12 cellular contexts compared by ENCODE assay signal in the genomic region with DNA sequence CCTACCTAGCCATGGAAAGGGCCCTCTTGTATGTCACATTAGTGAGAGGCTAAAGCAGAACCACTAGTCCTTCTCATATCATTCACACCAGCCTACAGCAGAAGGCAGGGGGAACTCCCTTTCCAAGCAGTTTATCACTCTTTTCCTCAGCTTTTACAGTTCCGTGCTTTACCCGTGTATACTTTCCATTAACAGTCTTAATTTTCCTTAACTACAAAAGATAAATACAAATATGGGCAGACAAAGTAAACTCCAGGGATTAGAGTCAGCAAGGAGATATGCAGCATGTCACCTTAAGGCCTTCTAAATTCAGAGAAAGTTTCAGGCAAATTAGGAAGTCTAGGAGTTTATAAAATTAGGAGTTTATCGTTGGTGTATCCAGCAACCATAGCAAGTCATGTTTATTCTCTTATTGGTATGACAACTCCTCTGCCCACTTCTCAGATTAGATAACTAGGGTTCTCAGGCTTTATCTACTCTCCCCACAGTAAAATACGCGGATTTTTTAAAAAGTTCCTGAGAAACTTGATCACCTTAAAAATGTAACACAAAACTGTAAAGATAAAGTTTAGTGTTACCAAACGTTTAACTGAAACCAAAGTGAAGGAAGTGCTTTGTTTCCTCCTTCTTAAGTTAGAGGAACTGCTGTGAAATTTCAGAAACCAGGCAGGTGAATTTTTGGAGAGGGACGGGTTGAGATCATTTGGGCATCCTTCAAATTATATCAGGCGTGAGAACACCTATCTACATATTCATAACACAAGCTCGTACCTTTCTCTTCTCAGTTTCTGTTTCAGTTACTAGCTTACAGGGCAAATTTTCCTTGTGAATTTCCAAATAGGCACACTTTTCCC. TPM values are rescaled to one million over a fixed set of nuclear protein-coding genes. Genes with fewer than 3 reads are reported as not detected.
DNase-seq lines count a peak whose midpoint lies in the region; ATAC-seq and TF ChIP-seq lines count a peak whose summit lies in the region.
"Had no signal": no experiment of that assay in that cellular context is flagged by ENCODE, and none has a peak within 500 bp of the region (broad histone marks: within the 10 kb centered on the region; RNA-seq: fewer than 3 reads in every experiment).

No MANE protein-coding gene starts in this region.

- no peak overlapping the region for H3K27ac Mint-ChIP-seq in activated CD4-positive, alpha-beta T cell treated with anti-CD3 and anti-CD28 coated beads, Interleukin-2, amount 10 ng/mL, durations not matched to agents 24 days and 14 days
- peak overlapping the region in 1 of 2 donors; percentile 47 for H3K27ac Mint-ChIP-seq in stimulated activated naive CD8-positive, alpha-beta T cell treated with anti-CD3 and anti-CD28 coated beads, Interleukin-15, amount 100 ng/mL, for 72 hours
- H3K27ac Mint-ChIP-seq: nephron progenitor cell had no signal

- H3K9me3 ChIP-seq in MM.1S (replicated peaks; ENCODE audit: insufficient read depth, low read length), result no peaks in the 10 kb centered on the region
- H3K9me3 ChIP-seq in thyroid gland, result no peaks in the 10 kb centered on the region

- H3K36me3 Mint-ChIP-seq in activated CD4-positive, alpha-beta T cell treated with anti-CD3 and anti-CD28 coated beads, Interleukin-2, amount 10 ng/mL, durations not matched to agents 24 days and 14 days (ENCODE audit: low read depth), result peaks cover 82% of the 10 kb centered on the region

- no peaks in the 10 kb centered on the region for H3K9me3 Mint-ChIP-seq in activated CD4-positive, alpha-beta T cell treated with anti-CD3 and anti-CD28 coated beads, Interleukin-2, amount 10 ng/mL, durations not matched to agents 24 days and 14 days
- H3K9me3 Mint-ChIP-seq in stimulated activated naive CD8-positive, alpha-beta T cell treated with anti-CD3 and anti-CD28 coated beads, Interleukin-15, amount 100 ng/mL, for 72 hours, result no peaks in the 10 kb centered on the region

- H3K4me1 ChIP-seq in MM.1S (ENCODE audit: low read length) (peaks cover 17% of the 10 kb centered on the region), thyroid gland (peaks cover 7 to 42% of the 10 kb centered on the region in 2 donors)

- H3F3A ChIP-seq in MM.1S (ENCODE audit: insufficient read depth, low read length), result peaks cover 11% of the 10 kb centered on the region

- peaks cover 12% of the 10 kb centered on the region for H3K4me1 Mint-ChIP-seq in activated CD4-positive, alpha-beta T cell treated with anti-CD3 and anti-CD28 coated beads, Interleukin-2, amount 10 ng/mL, durations not matched to agents 24 days and 14 days
- peaks cover 10% of the 10 kb centered on the region for H3K4me1 Mint-ChIP-seq in stimulated activated naive CD8-positive, alpha-beta T cell treated with anti-CD3 and anti-CD28 coated beads, Interleukin-15, amount 100 ng/mL, for 72 hours
- H3K4me1 Mint-ChIP-seq: nephron progenitor cell had no signal

- peak overlapping the region; percentile 70 for H3K4me3 Mint-ChIP-seq in activated CD4-positive, alpha-beta T cell treated with anti-CD3 and anti-CD28 coated beads, Interleukin-2, amount 10 ng/mL, durations not matched to agents 24 days and 14 days
- H3K4me3 Mint-ChIP-seq in stimulated activated naive CD8-positive, alpha-beta T cell treated with anti-CD3 and anti-CD28 coated beads, Interleukin-15, amount 100 ng/mL, for 72 hours, result no peak overlapping the region
- H3K4me3 Mint-ChIP-seq: nephron progenitor cell had no signal

- no peaks in the 10 kb centered on the region for H3K36me3 ChIP-seq in MM.1S (replicated peaks; ENCODE audit: insufficient read depth, low read length)
- no peaks in the 10 kb centered on the region for H3K36me3 ChIP-seq in thyroid gland

- H3K9me2 ChIP-seq in MM.1S (replicated peaks; ENCODE audit: insufficient read depth, low read length), result no peaks in the 10 kb centered on the region

- H4K20me1 ChIP-seq in MM.1S (ENCODE audit: insufficient read depth, low read length), result no peaks in the 10 kb centered on the region

- 69 to 70% methylated on average over 9 of the region's 9 CpGs for WGBS in thyroid gland, 2 donors

- H3K79me2 ChIP-seq in MM.1S (ENCODE audit: low read length), result no peaks in the 10 kb centered on the region

- no peaks in the 10 kb centered on the region for H3K27me3 Mint-ChIP-seq in activated CD4-positive, alpha-beta T cell treated with anti-CD3 and anti-CD28 coated beads, Interleukin-2, amount 10 ng/mL, durations not matched to agents 24 days and 14 days
- H3K27me3 Mint-ChIP-seq in stimulated activated naive CD8-positive, alpha-beta T cell treated with anti-CD3 and anti-CD28 coated beads, Interleukin-15, amount 100 ng/mL, for 72 hours, result no peaks in the 10 kb centered on the region

- no peak for TF ChIP-seq POLR2A in thyroid gland (IDR thresholded peaks at IDR 0.05)

- H3K27me3 ChIP-seq in MM.1S (replicated peaks; ENCODE audit: insufficient read depth, low read length), result no peaks in the 10 kb centered on the region
- H3K27me3 ChIP-seq in thyroid gland, result no peaks in the 10 kb centered on the region

- peak overlapping the region; percentile 5; the same call in 1 of the 2 replicates for H2AFZ ChIP-seq in MM.1S (ENCODE audit: low read length)

- DNase-seq in activated CD4-positive, alpha-beta T cell treated with anti-CD3 and anti-CD28 coated beads, Interleukin-2, amount 10 ng/mL, durations not matched to agents 24 days and 14 days, result no peak
- DNase-seq in activated CD4-positive, alpha-beta T cell treated with anti-CD3 and anti-CD28 coated beads, Interleukin-2, amount 50 U/mL, for 48 hours, result no peak
- DNase-seq in MM.1S (peak; percentile 17), epithelial cell of prostate (ENCODE audit: low read depth, low spot score) (no peak), thyroid gland (no peak), NCI-H2196 (lab: John Stamatoyannopoulos, UW; ENCODE audit: unreplicated experiment) (no peak)
- DNase-seq in stimulated activated naive CD8-positive, alpha-beta T cell treated with anti-CD3 and anti-CD28 coated beads, Interleukin-15, amount 100 ng/mL, for 72 hours, result no peak
- DNase-seq: activated CD8-positive, alpha-beta memory T cell treated with anti-CD3 and anti-CD28 coated beads, Interleukin-2, amount 50 U/mL, for 48 hours; central memory CD4-positive, alpha-beta T cell; glutamatergic neuron; nephron progenitor cell had no signal

- peak overlapping the region; percentile 56 for H3K4me2 ChIP-seq in MM.1S (ENCODE audit: low read depth, low read length)

- H3K4me3 ChIP-seq in MM.1S (ENCODE audit: low read length) (peak overlapping the region; percentile 28), thyroid gland (replicated peaks in 1 of 3) (no peak overlapping the region)

- H3K9ac ChIP-seq in MM.1S (ENCODE audit: low read length), result no peak overlapping the region

- TF ChIP-seq CTCF in MM.1S (IDR thresholded peaks at IDR 0.05; ENCODE audit: low read length) (no peak), thyroid gland (IDR thresholded peaks at IDR 0.05) (no peak)

- intact Hi-C loops in activated CD4-positive, alpha-beta T cell treated with anti-CD3 and anti-CD28 coated beads, Interleukin-2, amount 10 ng/mL, durations not matched to agents 24 days and 14 days (cut with micrococcal nuclease), result no loop called here
- intact Hi-C loops in thyroid gland (cut with DNase I), result no loop called here

- ATAC-seq in stimulated activated naive CD8-positive, alpha-beta T cell treated with anti-CD3 and anti-CD28 coated beads, Interleukin-15, amount 100 ng/mL, for 72 hours, result no peak
- ATAC-seq in GM18519 (IDR thresholded peaks at IDR 0.05; ENCODE audit: low FRiP score, unreplicated experiment), result no peak

- H3K27ac ChIP-seq in MM.1S (ENCODE audit: low read length) (no peak overlapping the region), epithelial cell of prostate (peak overlapping the region; percentile 55), thyroid gland (peak overlapping the region; percentile 86 to 97 (median 91))

RNA-seq across cellular contexts. Expression of a gene that starts 42.7 kb away (rescaled TPM):
- 12.1 and 12.2 TPM in 2 replicates for total RNA-seq in activated CD4-positive, alpha-beta T cell treated with anti-CD3 and anti-CD28 coated beads, Interleukin-2, amount 10 ng/mL, durations not matched to agents 24 days and 14 days
- 10 to 100 TPM; 19.0 to 41.0 (median 27.8) TPM for total RNA-seq in thyroid gland

RNA-seq across cellular contexts. Expression of a gene that starts 57.8 kb away (rescaled TPM):
- 46.3 and 51.3 TPM in 2 replicates for total RNA-seq in activated CD4-positive, alpha-beta T cell treated with anti-CD3 and anti-CD28 coated beads, Interleukin-2, amount 10 ng/mL, durations not matched to agents 24 days and 14 days
- 1 to 10 TPM in 3 of 4 donors, under 1 TPM in 1; 0.79 to 3.0 (median 1.8) TPM for total RNA-seq in thyroid gland

Comparison
In these comparisons a context has a peak if more than half of its experiments do, and no peak if none do; other contexts are left out.
1. RNA of a gene that starts 57.8 kb away (total RNA-seq): 46.3 to 51.3 TPM in activated CD4-positive, alpha-beta T cell treated with anti-CD3 and anti-CD28 coated beads, Interleukin-2, amount 10 ng/mL, durations not matched to agents 24 days and 14 days; 0.79 to 3.0 TPM in thyroid gland; every median in the first group is over 10 times any median in the second.